8 cellular contexts compared by ENCODE assay signal in genomic region chr1:10794724-10795304, GRCh38. TPM values are rescaled to one million over a fixed set of nuclear protein-coding genes. Genes with fewer than 3 reads are reported as not detected.
A peak's percentile ranks its signal among the peaks of the same experiment; 100 is the strongest.
DNase-seq lines count a peak whose midpoint lies in the region; FAIRE-seq and TF ChIP-seq lines count a peak whose summit lies in the region.

No MANE protein-coding gene starts in this region.

- no peak overlapping the region for H3K27ac ChIP-seq in iPS DF 6.9 (ENCODE audit: low read length)
- no peak overlapping the region for H3K27ac ChIP-seq in spleen
- H3K27ac ChIP-seq in RWPE1: no peak overlapping the region

- H3K4me3 ChIP-seq in iPS DF 6.9 (ENCODE audit: low read length) (peak overlapping the region; percentile 26; the same call in 1 of the 2 replicates), spleen (peak overlapping the region; percentile 8 to 73 (median 52))

- H3K9me3 ChIP-seq in iPS DF 6.9 (ENCODE audit: control insufficient read depth, insufficient read depth, low read length) (no peaks in the 10 kb centered on the region), spleen (no peaks in the 10 kb centered on the region)

- no CpG with 5 or more reads among the region's 61 CpGs for WGBS in iPS DF 6.9 (ENCODE audit: insufficient coverage, insufficient read length)
- WGBS in spleen, 5 donors: 1 to 2% (median 1%) methylated on average over 17 to 61 of the region's 61 CpGs

- no peak for TF ChIP-seq POLR2A in spleen (IDR thresholded peaks at IDR 0.05)

- H3K27me3 ChIP-seq in iPS DF 6.9 (ENCODE audit: control insufficient read depth, insufficient read depth, low read length) (peaks cover 14% of the 10 kb centered on the region; the same call in 1 of the 2 replicates), spleen (replicated peaks in 1 of 7) (peaks cover 6 to 100% (median 59%) of the 10 kb centered on the region in 7 donors)

- 0 out of 2 replicates have a peak, but pooled peaks cover 3% of the 10 kb centered on the region for H3K4me1 ChIP-seq in iPS DF 6.9 (ENCODE audit: control insufficient read depth, insufficient read depth, low read length)
- H3K4me1 ChIP-seq in spleen: peaks cover 16 to 47% (median 38%) of the 10 kb centered on the region in 6 donors

- CTCF ChIA-PET in RWPE1 (lab: Yijun Ruan, JAX): interaction anchor here (0.6 to 0.7 kb wide), 3 partner anchors 102 to 296 kb away, joined by 3 to 5 read pairs (median 4); no protein-coding TSS in a partner anchor

- no peak for TF ChIP-seq CTCF in spleen (IDR thresholded peaks at IDR 0.05 in 8 of 11, conservative IDR thresholded peaks at IDR 0.05 in 3 of 11)
- no peak for TF ChIP-seq CTCF in RWPE1 (conservative IDR thresholded peaks at IDR 0.05; ENCODE audit: low read depth)

- DNase-seq in NCI-H82 (lab: John Stamatoyannopoulos, UW): peak; percentile 75
- no peak for DNase-seq in NCI-H82 treated with DMSO at 0.1 percent for 48 hours (lab: John Stamatoyannopoulos, UW; ENCODE audit: unreplicated experiment)
- DNase-seq in activated CD4-positive, alpha-beta T cell treated with anti-CD3 and anti-CD28 coated beads, Interleukin-2, amount 50 U/mL, for 48 hours: peak; percentile 5 to 8
- DNase-seq in iPS DF 6.9 (ENCODE audit: low read depth, low spot score): no peak
- DNase-seq in spleen: no peak
- no peak for DNase-seq in ureter (ENCODE audit: low spot score)
- no peak for DNase-seq in RCC 7860 (ENCODE audit: low spot score)
- no peak for DNase-seq in RWPE1 (ENCODE audit: low spot score)

- intact Hi-C loops in spleen (cut with DNase I; ENCODE audit: low total_unique reads): loop anchor here (10.0 kb wide), 1 partner anchor 110 kb away; no protein-coding TSS in a partner anchor

- H3K36me3 ChIP-seq in iPS DF 6.9 (ENCODE audit: control insufficient read depth, insufficient read depth, low read length): no peaks in the 10 kb centered on the region
- H3K36me3 ChIP-seq in spleen: no peaks in the 10 kb centered on the region

- no peak for FAIRE-seq in RCC 7860 (lab: Jason Lieb, UNC)

- POLR2A ChIA-PET in RWPE1 (lab: Yijun Ruan, JAX; ENCODE audit: low non-redundant PET): interaction anchor here (0.6 kb wide), 1 partner anchor 286 kb away, joined by 3 read pairs; no protein-coding TSS in a partner anchor

RNA-seq across cellular contexts. Expression of gene CASZ1, which starts 1.6 kb away (rescaled TPM):
- total RNA-seq in spleen (10 to 100 TPM in 5 of 7 donors, 1 to 10 TPM in 2; 5.8 to 14.5 (median 11.7) TPM), ureter (76.8 TPM)
- 1 to 10 TPM in 2 of 3 donors, under 1 TPM in 1; 0.73 to 3.9 (median 1.5) TPM for polyA plus RNA-seq in spleen

Comparison
In these comparisons a context has a peak if more than half of its experiments do, and no peak if none do; other contexts are left out.
1. DNase-seq: peak in NCI-H82 (single experiment) and activated CD4-positive, alpha-beta T cell treated with anti-CD3 and anti-CD28 coated beads, Interleukin-2, amount 50 U/mL, for 48 hours (2 of 2); none in NCI-H82 treated with DMSO at 0.1 percent for 48 hours (single experiment), iPS DF 6.9 (single experiment), spleen (single experiment), ureter (single experiment), RCC 7860 (single experiment) and RWPE1 (single experiment).